In genomic region chr20:43849496-43850197, GRCh38 we compare ENCODE assay signal across 11 cellular contexts.
DNase-seq lines count a peak whose midpoint lies in the region; ATAC-seq and TF ChIP-seq lines count a peak whose summit lies in the region.
"Had no signal": no experiment of that assay in that cellular context is flagged by ENCODE, and none has a peak within 500 bp of the region (broad histone marks: within the 10 kb centered on the region; RNA-seq: fewer than 3 reads in every experiment).

No MANE protein-coding gene starts in this region.

- TF ChIP-seq CTCF in heart left ventricle (IDR thresholded peaks at IDR 0.05) (no peak), brain microvascular endothelial cell (IDR thresholded peaks at IDR 0.05; ENCODE audit: low read depth, low read length, missing control alignments) (no peak), left lung (IDR thresholded peaks at IDR 0.05) (no peak)

- H2BK12ac ChIP-seq in trophoblast cell (ENCODE audit: low read length), result no peak overlapping the region

- H3K4ac ChIP-seq in trophoblast cell (ENCODE audit: low read depth, low read length), result no peak overlapping the region

- no peaks in the 10 kb centered on the region for H3K79me1 ChIP-seq in trophoblast cell (ENCODE audit: low read length)

- no peak overlapping the region for H4K8ac ChIP-seq in trophoblast cell (ENCODE audit: low read depth, low read length)

- H2BK5ac ChIP-seq in trophoblast cell (ENCODE audit: low read depth, low read length, poor library complexity), result no peak overlapping the region

- ATAC-seq in heart left ventricle (peak in 3 of 4 donors; percentile 39 to 49 (median 47)), Right ventricle myocardium inferior (no peak), left lung (peak; percentile 41), GM19455 (IDR thresholded peaks at IDR 0.05; ENCODE audit: unreplicated experiment) (no peak)

- 63 to 67% (median 66%) methylated on average over 13 of the region's 13 CpGs for WGBS in heart left ventricle, 4 donors
- WGBS in urinary bladder, result 47% methylated on average over 13 of the region's 13 CpGs
- no CpG with 5 or more reads among the region's 13 CpGs for WGBS in trophoblast cell (ENCODE audit: extremely low coverage, insufficient coverage, insufficient read length)

- no peak overlapping the region for H4K91ac ChIP-seq in trophoblast cell (ENCODE audit: low read depth, low read length)

- no peak overlapping the region for H3K18ac ChIP-seq in trophoblast cell (ENCODE audit: low read length)

- H3K23ac ChIP-seq in trophoblast cell (ENCODE audit: low read length), result no peak overlapping the region

- in situ Hi-C loops in brain microvascular endothelial cell (cut with HindIII; ENCODE audit: low pct_ligation_motif_present, low sequenced_read_pairs), result no loop called here

- no peaks in the 10 kb centered on the region for H3K79me2 ChIP-seq in trophoblast cell (ENCODE audit: control insufficient read depth, insufficient read depth, low read length, poor library complexity)

- no peak overlapping the region for H3K9ac ChIP-seq in trophoblast cell (ENCODE audit: low read length)

- peak overlapping the region in 6 of 12 donors; percentile 24 to 79 (median 42) for H3K27ac ChIP-seq in heart left ventricle
- peak overlapping the region; percentile 8 for H3K27ac ChIP-seq in brain microvascular endothelial cell
- H3K27ac ChIP-seq in left lung, result peak overlapping the region; percentile 72 to 73
- peak overlapping the region; percentile 87 for H3K27ac ChIP-seq in urinary bladder (ENCODE audit: low read depth)
- H3K27ac ChIP-seq in trophoblast cell (ENCODE audit: low read depth, low read length), result no peak overlapping the region

- H2AFZ ChIP-seq in trophoblast cell (ENCODE audit: insufficient read depth, low read length, poor library complexity), result no peak overlapping the region

- H3K4me2 ChIP-seq in trophoblast cell (ENCODE audit: low read length), result no peak overlapping the region

- no peak overlapping the region for H2AK5ac ChIP-seq in trophoblast cell (ENCODE audit: low read length)

- no peak overlapping the region for H3K4me3 ChIP-seq in heart left ventricle
- H3K4me3 ChIP-seq in brain microvascular endothelial cell (ENCODE audit: low read depth, low read length), result no peak overlapping the region
- H3K4me3 ChIP-seq in left lung, result no peak overlapping the region
- no peak overlapping the region for H3K4me3 ChIP-seq in urinary bladder (ENCODE audit: low read depth, low read length)
- H3K4me3 ChIP-seq in trophoblast cell (ENCODE audit: low read depth, low read length), result no peak overlapping the region

- no peak overlapping the region for H3K14ac ChIP-seq in trophoblast cell (ENCODE audit: low read length)

- intact Hi-C loops in heart left ventricle (cut with DNase I) (loop anchor here in 4 of 10 donors (5.0 to 10.0 kb wide), 3 partner anchors 95 to 235 kb away; no protein-coding TSS in a partner anchor), Right ventricle myocardium inferior (cut with DNase I) (no loop called here), left lung (cut with DNase I) (loop anchor here in 1 of 2 donors (10.0 kb wide), 1 partner anchor 225 kb away; no protein-coding TSS in a partner anchor)

- peaks cover 0 to 7% (median 0%) of the 10 kb centered on the region in 9 donors for H3K27me3 ChIP-seq in heart left ventricle
- H3K27me3 ChIP-seq in brain microvascular endothelial cell (replicated peaks), result no peaks in the 10 kb centered on the region
- H3K27me3 ChIP-seq in left lung, result no peaks in the 10 kb centered on the region
- no peaks in the 10 kb centered on the region for H3K27me3 ChIP-seq in trophoblast cell (ENCODE audit: insufficient read depth, low read length)

- DNase-seq in heart left ventricle, result no peak
- DNase-seq in Right ventricle myocardium inferior (ENCODE audit: missing footprints), result no peak
- DNase-seq in brain microvascular endothelial cell, result peak; percentile 23
- no peak for DNase-seq in left lung
- DNase-seq in trophoblast cell, result no peak
- DNase-seq in activated CD4-positive, CD25-positive, alpha-beta regulatory T cell (lab: John Stamatoyannopoulos, UW), result no peak
- DNase-seq: ACHN; activated naive CD4-positive, alpha-beta T cell; NCI-H2171 had no signal

- H3K36me3 ChIP-seq in heart left ventricle, result no peaks in the 10 kb centered on the region
- no peaks in the 10 kb centered on the region for H3K36me3 ChIP-seq in brain microvascular endothelial cell (replicated peaks)
- H3K36me3 ChIP-seq in left lung, result no peaks in the 10 kb centered on the region
- H3K36me3 ChIP-seq in urinary bladder (ENCODE audit: insufficient read depth), result no peaks in the 10 kb centered on the region
- no peaks in the 10 kb centered on the region for H3K36me3 ChIP-seq in trophoblast cell (ENCODE audit: control insufficient read depth in 1 of 2, insufficient read depth in 2 of 2, low read length in 2 of 2)

- H3K9me3 ChIP-seq in heart left ventricle (no peaks in the 10 kb centered on the region), left lung (no peaks in the 10 kb centered on the region), trophoblast cell (ENCODE audit: insufficient read depth, low read depth, low read length) (no peaks in the 10 kb centered on the region)

- no peak overlapping the region for H2BK120ac ChIP-seq in trophoblast cell (ENCODE audit: insufficient read depth, low read length, poor library complexity)

- no peak overlapping the region for H4K12ac ChIP-seq in trophoblast cell (ENCODE audit: low read depth, low read length)

- peaks cover 0 to 12% (median 1%) of the 10 kb centered on the region in 12 donors for H3K4me1 ChIP-seq in heart left ventricle
- H3K4me1 ChIP-seq in left lung, result peaks cover 5 to 27% of the 10 kb centered on the region in 2 donors
- no peaks in the 10 kb centered on the region for H3K4me1 ChIP-seq in urinary bladder (ENCODE audit: insufficient read depth)
- H3K4me1 ChIP-seq in trophoblast cell (ENCODE audit: control insufficient read depth in 1 of 2, insufficient read depth in 2 of 2, low read length in 2 of 2), result no peaks in the 10 kb centered on the region

- TF ChIP-seq POLR2A in heart left ventricle (IDR thresholded peaks at IDR 0.05), result no peak

Comparison
In these comparisons a context has a peak if more than half of its experiments do, and no peak if none do; other contexts are left out.
1. ATAC-seq: peak in heart left ventricle (3 of 4) and left lung (single experiment); none in Right ventricle myocardium inferior (single experiment) and GM19455 (single experiment).